9 cellular contexts compared by ENCODE assay signal in genomic region chr4:40992472-40993298, GRCh38.
A peak's percentile ranks its signal among the peaks of the same experiment; 100 is the strongest.
DNase-seq lines count a peak whose midpoint lies in the region; ATAC-seq, FAIRE-seq and TF ChIP-seq lines count a peak whose summit lies in the region.
"Had no signal": no experiment of that assay in that cellular context is flagged by ENCODE, and none has a peak within 500 bp of the region (broad histone marks: within the 10 kb centered on the region; RNA-seq: fewer than 3 reads in every experiment).

No MANE protein-coding gene starts in this region.

- no peak for FAIRE-seq in small intestine (lab: Jason Lieb, UNC)

- TF ChIP-seq CTCF in epithelial cell of esophagus (IDR thresholded peaks at IDR 0.05; ENCODE audit: insufficient read depth, low read depth, low read length, missing control alignments) (no peak), lower leg skin (IDR thresholded peaks at IDR 0.05) (no peak)

- WGBS in small intestine, 3 donors = 77 to 92% (median 81%) methylated on average over 17 of the region's 17 CpGs
- 76 to 81% methylated on average over 17 of the region's 17 CpGs for WGBS in lower leg skin, 2 donors

- H3K27me3 ChIP-seq in MG63 (no peaks in the 10 kb centered on the region), small intestine (ENCODE audit: control insufficient read depth in 2 of 2, insufficient read depth in 2 of 2, low read length in 2 of 2) (no peaks in the 10 kb centered on the region)

- H3K27ac ChIP-seq in small intestine (ENCODE audit: low read depth in 1 of 2, low read length in 1 of 2) = no peak overlapping the region

- H3K4me1 ChIP-seq in small intestine (ENCODE audit: control insufficient read depth in 2 of 2, insufficient read depth in 1 of 2, low read depth in 1 of 2, low read length in 1 of 2) = no peaks in the 10 kb centered on the region

- no peak for TF ChIP-seq POLR2A in lower leg skin (IDR thresholded peaks at IDR 0.05)

- DNase-seq in MG63 (peak; percentile 17), epithelial cell of esophagus (ENCODE audit: low read depth) (peak; percentile 92), small intestine (no peak), lower leg skin (ENCODE audit: low spot score in 2 of 2) (no peak), HUDEP-2 (lab: John Stamatoyannopoulos, UW; ENCODE audit: unreplicated experiment in 76 of 76) (no peak), superior temporal gyrus (ENCODE audit: extremely low spot score) (no peak)

- intact Hi-C loops in lower leg skin (cut with DNase I; ENCODE audit: low total_unique reads) = no loop called here

- ATAC-seq in GM18502 (IDR thresholded peaks at IDR 0.05; ENCODE audit: poor library complexity, unreplicated experiment) (peak; percentile 78), GM21786 (IDR thresholded peaks at IDR 0.05; ENCODE audit: unreplicated experiment) (peak; percentile 67)
- ATAC-seq: T-cell had no signal

- H3K36me3 ChIP-seq in MG63 (no peaks in the 10 kb centered on the region), small intestine (ENCODE audit: control insufficient read depth in 2 of 2, insufficient read depth in 2 of 2, low read length in 2 of 2) (no peaks in the 10 kb centered on the region)

- H3K9me3 ChIP-seq in MG63 (peaks cover 2% of the 10 kb centered on the region; the same call in 1 of the 2 replicates), small intestine (ENCODE audit: control insufficient read depth, low read depth) (no peaks in the 10 kb centered on the region)

- H3K4me3 ChIP-seq in MG63 (no peak overlapping the region), epithelial cell of esophagus (ENCODE audit: low read length) (no peak overlapping the region), small intestine (ENCODE audit: low read depth in 1 of 2, low read length in 2 of 2) (no peak overlapping the region), lower leg skin (ENCODE audit: low read depth, poor library complexity, severe bottlenecking) (no peak overlapping the region)

Comparison
In these comparisons a context has a peak if more than half of its experiments do, and no peak if none do; other contexts are left out.
1. DNase-seq: peak in MG63 (single experiment) and epithelial cell of esophagus (single experiment); none in small intestine (single experiment), lower leg skin (0 of 2), HUDEP-2 (0 of 76) and superior temporal gyrus (single experiment).